ENCODE assay signal across 22 cellular contexts in the genomic region with DNA sequence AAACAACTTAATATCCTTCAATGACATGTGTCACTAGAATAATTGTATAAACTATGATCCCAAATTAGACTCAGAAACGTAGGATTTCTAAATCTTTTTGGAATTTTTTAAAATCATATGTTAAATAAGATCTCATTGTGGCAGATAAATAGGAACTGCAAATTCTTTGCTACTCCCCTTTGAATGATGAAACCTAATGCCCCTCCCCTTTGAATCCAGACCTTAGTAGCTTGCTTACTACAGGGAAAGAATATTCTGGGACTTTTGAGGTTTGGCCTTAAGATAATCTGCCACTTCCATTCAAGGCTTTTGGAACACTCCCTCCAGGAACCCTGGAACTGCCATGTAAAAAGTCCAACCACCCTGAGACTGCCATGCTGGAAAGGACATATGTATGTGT. TPM values are rescaled to one million over a fixed set of nuclear protein-coding genes. Genes with fewer than 3 reads are reported as not detected.
DNase-seq lines count a peak whose midpoint lies in the region; ATAC-seq, FAIRE-seq and TF ChIP-seq lines count a peak whose summit lies in the region.
"Had no signal": no experiment of that assay in that cellular context is flagged by ENCODE, and none has a peak within 500 bp of the region (broad histone marks: within the 10 kb centered on the region; RNA-seq: fewer than 3 reads in every experiment).

No MANE protein-coding gene starts in this region.

- peak overlapping the region; percentile 57; the same call in 1 of the 2 replicates for H3K4me2 ChIP-seq in K562 (ENCODE audit: insufficient read depth, low read length)
- H3K4me2 ChIP-seq: BLaER1 had no signal

- H3K36me3 Mint-ChIP-seq in HFFc6 (ENCODE audit: low read depth) = peaks cover 26% of the 10 kb centered on the region
- no peaks in the 10 kb centered on the region for H3K36me3 Mint-ChIP-seq in glutamatergic neuron (ENCODE audit: unreplicated experiment)
- peaks cover 26 to 55% of the 10 kb centered on the region in 2 donors for H3K36me3 Mint-ChIP-seq in stimulated activated naive B cell treated with anti-CD40 and anti-IgM and Interleukin-4, amounts not matched to agents 10 μg/mL and 1 μg/mL and 100 μg/mL, for 72 hours

- WGBS in K562 (ENCODE audit: insufficient coverage, low coverage, missing lambda C conversion rate) = 32% methylated on average over 1 of the region's 1 CpG
- 71% methylated on average over 1 of the region's 1 CpG for WGBS in prostate gland

- H3K27me3 ChIP-seq in K562 (ENCODE audit: control insufficient read depth in 2 of 2, insufficient read depth in 2 of 2, low read length in 2 of 2) (no peaks in the 10 kb centered on the region), prostate gland (replicated peaks; ENCODE audit: insufficient read depth) (no peaks in the 10 kb centered on the region)
- H3K27me3 ChIP-seq: BLaER1, SJSA1 had no signal

- H3K27ac Mint-ChIP-seq in HFFc6 = peak overlapping the region; percentile 67; the same call in 1 of the 2 replicates
- H3K27ac Mint-ChIP-seq in glutamatergic neuron (ENCODE audit: unreplicated experiment) = no peak overlapping the region
- peak overlapping the region; percentile 37 for H3K27ac Mint-ChIP-seq in stimulated activated naive B cell treated with anti-CD40 and anti-IgM and Interleukin-4, amounts not matched to agents 10 μg/mL and 1 μg/mL and 100 μg/mL, for 72 hours
- H3K27ac Mint-ChIP-seq: activated T-helper 17 cell treated with anti-CD3 and anti-CD28 coated beads, Interleukin-2, amount 50 U/mL, for 72 hours; stimulated activated effector memory CD8-positive, alpha-beta T cell treated with anti-CD3 and anti-CD28 coated beads, Interleukin-12 subunit alpha, Interleukin-12 subunit beta, amount 100 ng/mL, for 72 hours had no signal

- POLR2A ChIA-PET in K562 (lab: Yijun Ruan, JAX) = interaction anchor here (0.7 to 2.4 kb wide), 9 partner anchors 8 to 533 kb away, joined by 3 to 14 read pairs (median 4); a partner anchor contains a TSS

- peaks cover 21% of the 10 kb centered on the region for H3K4me1 Mint-ChIP-seq in HFFc6 (ENCODE audit: low read depth)
- peaks cover 28% of the 10 kb centered on the region for H3K4me1 Mint-ChIP-seq in glutamatergic neuron (ENCODE audit: low read depth, unreplicated experiment)
- H3K4me1 Mint-ChIP-seq in stimulated activated naive B cell treated with anti-CD40 and anti-IgM and Interleukin-4, amounts not matched to agents 10 μg/mL and 1 μg/mL and 100 μg/mL, for 72 hours = peaks cover 11 to 41% of the 10 kb centered on the region in 2 donors

- H3K27ac ChIP-seq in K562 (ENCODE audit: extremely low read depth, low read depth, low read length) = peak overlapping the region; percentile 69
- no peak overlapping the region for H3K27ac ChIP-seq in prostate gland
- H3K27ac ChIP-seq: BLaER1, SJSA1 had no signal

- no TSS peak for BruUV-seq in K562 (replicated peaks; lab: Mats Ljungman, UMichigan)

- ATAC-seq in K562 = peak; percentile 66
- ATAC-seq in stimulated activated naive B cell treated with anti-CD40 and anti-IgM and Interleukin-4, amounts not matched to agents 10 μg/mL and 1 μg/mL and 100 μg/mL, for 72 hours (replicated peaks) = no peak
- ATAC-seq: activated T-helper 17 cell treated with anti-CD3 and anti-CD28 coated beads, Interleukin-2, amount 50 U/mL, for 72 hours; left cardiac atrium; stimulated activated effector memory CD8-positive, alpha-beta T cell treated with anti-CD3 and anti-CD28 coated beads, Interleukin-12 subunit alpha, Interleukin-12 subunit beta, amount 100 ng/mL, for 72 hours had no signal

- H3K4me1 ChIP-seq in K562 (replicated peaks in 1 of 2; ENCODE audit: control insufficient read depth in 2 of 2, insufficient read depth in 2 of 2, low read length in 2 of 2) (peaks cover 0 to 20% of the 10 kb centered on the region in 2 experiments; a peak in 2 of 5 replicates), prostate gland (replicated peaks) (peaks cover 14% of the 10 kb centered on the region)
- H3K4me1 ChIP-seq: SJSA1 had no signal

- CTCF ChIA-PET in K562 (lab: Yijun Ruan, JAX; ENCODE audit: low intra/inter-chr PET ratio) = no interaction called here

- H3K4me3 ChIP-seq in K562 (no peak overlapping the region), prostate gland (no peak overlapping the region)
- H3K4me3 ChIP-seq: BLaER1, SJSA1 had no signal

- in situ Hi-C loops in K562 (cut with MboI) = no loop called here

- H3K27me3 Mint-ChIP-seq in HFFc6 (ENCODE audit: insufficient read depth) = peaks cover 3% of the 10 kb centered on the region; the same call in 1 of the 2 replicates
- H3K27me3 Mint-ChIP-seq in glutamatergic neuron (ENCODE audit: unreplicated experiment) = peaks cover 2% of the 10 kb centered on the region
- H3K27me3 Mint-ChIP-seq in stimulated activated naive B cell treated with anti-CD40 and anti-IgM and Interleukin-4, amounts not matched to agents 10 μg/mL and 1 μg/mL and 100 μg/mL, for 72 hours = no peaks in the 10 kb centered on the region
- H3K27me3 Mint-ChIP-seq: activated T-helper 17 cell treated with anti-CD3 and anti-CD28 coated beads, Interleukin-2, amount 50 U/mL, for 72 hours had no signal

- DNase-seq in HFFc6 (no peak), K562 (ENCODE audit: extremely low read depth in 1 of 4, low spot score in 3 of 4) (peak in 1 of 4 experiments; percentile 9), glutamatergic neuron (no peak), prostate gland (ENCODE audit: low spot score) (no peak), SW480 (ENCODE audit: low spot score) (no peak), COLO668 (lab: John Stamatoyannopoulos, UW; ENCODE audit: unreplicated experiment) (no peak), iPS-NIHi11 (ENCODE audit: low spot score) (no peak)
- no peak for DNase-seq in stimulated activated naive B cell treated with anti-CD40 and anti-IgM and Interleukin-4, amounts not matched to agents 10 μg/mL and 1 μg/mL and 100 μg/mL, for 72 hours
- DNase-seq: activated CD4-positive, CD25-positive, alpha-beta regulatory T cell; amygdala; caudate nucleus; effector CD4-positive, alpha-beta T cell; left cardiac atrium; NCI-H1092 treated with DMSO at 0.1 percent for 48 hours; NCI-H748 treated with DMSO at 0.1 percent for 48 hours; retina; stimulated activated CD4-positive, alpha-beta T cell treated with anti-CD3 and anti-CD28 coated beads, Interleukin-15, amount 100 ng/mL, for 24 hours had no signal

- intact Hi-C loops in K562 (cut with micrococcal nuclease) (no loop called here), prostate gland (cut with DNase I) (no loop called here)

- peaks cover 28% of the 10 kb centered on the region for H3K79me2 ChIP-seq in K562 (ENCODE audit: control insufficient read depth, insufficient read depth, low read length)

- peak; percentile 44 for FAIRE-seq in K562 (lab: Jason Lieb, UNC)

- H3K4me3 Mint-ChIP-seq in HFFc6 (no peak overlapping the region), glutamatergic neuron (ENCODE audit: unreplicated experiment) (peak overlapping the region; percentile 12)
- H3K4me3 Mint-ChIP-seq in stimulated activated naive B cell treated with anti-CD40 and anti-IgM and Interleukin-4, amounts not matched to agents 10 μg/mL and 1 μg/mL and 100 μg/mL, for 72 hours = no peak overlapping the region
- H3K4me3 Mint-ChIP-seq: activated T-helper 17 cell treated with anti-CD3 and anti-CD28 coated beads, Interleukin-2, amount 50 U/mL, for 72 hours; stimulated activated effector memory CD8-positive, alpha-beta T cell treated with anti-CD3 and anti-CD28 coated beads, Interleukin-12 subunit alpha, Interleukin-12 subunit beta, amount 100 ng/mL, for 72 hours had no signal

- H3K36me3 ChIP-seq in K562 (ENCODE audit: control insufficient read depth, insufficient read depth, low read length) = peaks cover 54% of the 10 kb centered on the region
- H3K36me3 ChIP-seq in prostate gland = no peaks in the 10 kb centered on the region

- TF ChIP-seq POLR2A in K562 (conservative IDR thresholded peaks at IDR 0.05) (no peak), prostate gland (IDR thresholded peaks at IDR 0.05) (no peak)

- H3K9ac ChIP-seq in K562 (ENCODE audit: insufficient read depth in 1 of 2, low read depth in 2 of 2, low read length in 2 of 2) = 0 out of 4 replicates have a peak overlapping the region, but pooled peaks of 1 of the 2 experiments have one; percentile 28
- H3K9ac ChIP-seq: BLaER1 had no signal

- H4K20me1 ChIP-seq in K562 (replicated peaks; ENCODE audit: control insufficient read depth, insufficient read depth, low read length) = no peaks in the 10 kb centered on the region

- H3K9me1 ChIP-seq in K562 (ENCODE audit: control insufficient read depth, insufficient read depth, low read length) = no peaks in the 10 kb centered on the region

- no peak for TF ChIP-seq RAD21 in K562 (CRISPR knock-in tag; conservative IDR thresholded peaks at IDR 0.05 in 1 of 2, IDR thresholded peaks at IDR 0.05 in 1 of 2)

- no peaks in the 10 kb centered on the region for H3K9me3 Mint-ChIP-seq in HFFc6
- peaks cover 3% of the 10 kb centered on the region for H3K9me3 Mint-ChIP-seq in glutamatergic neuron (ENCODE audit: unreplicated experiment)
- H3K9me3 Mint-ChIP-seq in stimulated activated naive B cell treated with anti-CD40 and anti-IgM and Interleukin-4, amounts not matched to agents 10 μg/mL and 1 μg/mL and 100 μg/mL, for 72 hours = no peaks in the 10 kb centered on the region
- H3K9me3 Mint-ChIP-seq: activated T-helper 17 cell treated with anti-CD3 and anti-CD28 coated beads, Interleukin-2, amount 50 U/mL, for 72 hours; stimulated activated effector memory CD8-positive, alpha-beta T cell treated with anti-CD3 and anti-CD28 coated beads, Interleukin-12 subunit alpha, Interleukin-12 subunit beta, amount 100 ng/mL, for 72 hours had no signal

- no peak for TF ChIP-seq EP300 in K562 (IDR thresholded peaks at IDR 0.05; ENCODE audit: low read length)

- H3K9me3 ChIP-seq in K562 (replicated peaks; ENCODE audit: control insufficient read depth, insufficient read depth, low read depth, low read length) = no peaks in the 10 kb centered on the region
- H3K9me3 ChIP-seq in prostate gland = no peaks in the 10 kb centered on the region
- H3K9me3 ChIP-seq: BLaER1, SJSA1 had no signal

- TF ChIP-seq CTCF in HFFc6 (IDR thresholded peaks at IDR 0.05) (no peak), K562 (IDR thresholded peaks at IDR 0.05 in 2 of 3, conservative IDR thresholded peaks at IDR 0.05 in 1 of 3; ENCODE audit: insufficient read depth in 2 of 3, low read depth in 1 of 3, low read length in 3 of 3) (no peak), glutamatergic neuron (IDR thresholded peaks at IDR 0.05; ENCODE audit: partially characterized antibody, unreplicated experiment) (no peak), prostate gland (IDR thresholded peaks at IDR 0.05) (no peak)

- H2AFZ ChIP-seq in K562 (ENCODE audit: low read depth, low read length) = 0 out of 2 replicates have a peak overlapping the region, but pooled peaks have one; percentile 58

RNA-seq across cellular contexts. Expression of a gene that starts 7.2 kb away (rescaled TPM):
- 10 to 100 TPM; 27.3 to 33.6 (median 30.7) TPM for total RNA-seq in HFFc6 (2021; fragmentation: NEBNext Ultra II Directional; extraction: Animal tissue kit (Norgen Biotek cat#: 25700))
- 36.5 and 52.5 TPM in 2 replicates for total RNA-seq in K562 (2011; cell fraction: chromatin; rRNA removed; ENCODE audit: low replicate concordance)
- total RNA-seq in K562 (2011; cell fraction: nucleolus; rRNA removed) = 30.2 and 34.3 TPM in 2 replicates
- 41.6 and 42.5 TPM in 2 replicates for total RNA-seq in K562 (2011; cell fraction: nucleoplasm; rRNA removed)
- 29.0 and 46.5 TPM in 2 replicates for total RNA-seq in K562 (2014; rRNA removed)
- 31.8 and 32.9 TPM in 2 replicates for total RNA-seq in K562 (2014; rRNA removed; fragmentation: Illumina TruSeq; extraction: Trizol)
- total RNA-seq in K562 (2015; rRNA removed; fragmentation: Illumina TruSeq; extraction: Trizol) = 27.3 and 28.6 TPM in 2 replicates
- 37.9 and 38.2 TPM in 2 replicates for total RNA-seq in K562 (2021)
- polyA plus RNA-seq in K562 (2011; rRNA removed) = 41.3 and 60.1 TPM in 2 replicates
- 10.1 and 18.1 TPM in 2 replicates for polyA plus RNA-seq in K562 (2011; cell fraction: cytosol; rRNA removed)
- 28.7 and 29.2 TPM in 2 replicates for polyA plus RNA-seq in K562 (2011; cell fraction: nucleus; rRNA removed)
- 43.5 and 47.6 TPM in 2 replicates for polyA plus RNA-seq in K562 (2012)
- 53.6 and 56.8 TPM in 2 replicates for polyA plus RNA-seq in K562 (2014; fragmentation: Illumina TruSeq; extraction: Trizol)
- polyA plus RNA-seq in K562 (2014; fragmentation: Nextera tagmentation; extraction: Ambion mirVana) = 10 to 100 TPM; 27.7 to 28.7 TPM
- polyA plus RNA-seq in K562 (2014; rRNA removed) = 53.0 and 56.5 TPM in 2 replicates
- 29.1 and 37.8 TPM in 2 replicates for polyA minus RNA-seq in K562 (2011; rRNA and poly(A)+ RNA removed)
- polyA minus RNA-seq in K562 (2011; cell fraction: cytosol; rRNA and poly(A)+ RNA removed) = 12.4 and 13.6 TPM in 2 replicates
- polyA minus RNA-seq in K562 (2011; cell fraction: nucleus; rRNA and poly(A)+ RNA removed) = 31.9 and 71.3 TPM in 2 replicates
- total RNA-seq in glutamatergic neuron (ENCODE audit: unreplicated experiment) = 56.9 TPM
- total RNA-seq in prostate gland = 100 to 1,000 TPM in 1 of 2 donors, 10 to 100 TPM in 1; 46.1 to 126 TPM

RNA-seq across cellular contexts. Expression of a gene that starts 7.3 kb away (rescaled TPM):
- 10 to 100 TPM; 18.7 to 21.9 (median 19.8) TPM for total RNA-seq in HFFc6 (2021; fragmentation: NEBNext Ultra II Directional; extraction: Animal tissue kit (Norgen Biotek cat#: 25700))
- total RNA-seq in K562 (2011; cell fraction: chromatin; rRNA removed; ENCODE audit: low replicate concordance) = 4.4 and 16.0 TPM in 2 replicates
- 4.3 TPM in 2 replicates for total RNA-seq in K562 (2011; cell fraction: nucleolus; rRNA removed)
- total RNA-seq in K562 (2011; cell fraction: nucleoplasm; rRNA removed) = 6.1 and 11.8 TPM in 2 replicates
- total RNA-seq in K562 (2014; rRNA removed) (14.1 and 20.9 TPM in 2 replicates), K562 (2014; rRNA removed; fragmentation: Illumina TruSeq; extraction: Trizol) (65.7 and 75.7 TPM in 2 replicates), K562 (2015; rRNA removed; fragmentation: Illumina TruSeq; extraction: Trizol) (46.3 and 49.2 TPM in 2 replicates), K562 (2021) (57.9 and 58.1 TPM in 2 replicates), glutamatergic neuron (ENCODE audit: unreplicated experiment) (25.3 TPM), prostate gland (10 to 100 TPM in 1 of 2 donors, 1 to 10 TPM in 1; 8.8 to 15.9 TPM)
- polyA plus RNA-seq in K562 (2011; rRNA removed) (99.7 and 129 TPM in 2 replicates), K562 (2014; fragmentation: Illumina TruSeq; extraction: Trizol) (72.2 and 82.8 TPM in 2 replicates), K562 (2014; fragmentation: Nextera tagmentation; extraction: Ambion mirVana) (100 to 1,000 TPM; 106 to 127 TPM), K562 (2014; rRNA removed) (37.6 and 40.4 TPM in 2 replicates)
- polyA plus RNA-seq in K562 (2011; cell fraction: cytosol; rRNA removed) = 24.7 and 40.8 TPM in 2 replicates
- polyA plus RNA-seq in K562 (2011; cell fraction: nucleus; rRNA removed) = 11.4 and 19.8 TPM in 2 replicates
- 54.7 and 56.0 TPM in 2 replicates for polyA plus RNA-seq in K562 (2012)
- 48.9 and 54.5 TPM in 2 replicates for polyA minus RNA-seq in K562 (2011; rRNA and poly(A)+ RNA removed)
- 13.7 and 18.1 TPM in 2 replicates for polyA minus RNA-seq in K562 (2011; cell fraction: cytosol; rRNA and poly(A)+ RNA removed)
- polyA minus RNA-seq in K562 (2011; cell fraction: nucleus; rRNA and poly(A)+ RNA removed) = 3.6 and 6.2 TPM in 2 replicates

RNA-seq across cellular contexts. Expression of a gene that starts 13.6 kb away (rescaled TPM):
- total RNA-seq in HFFc6 (2021; fragmentation: NEBNext Ultra II Directional; extraction: Animal tissue kit (Norgen Biotek cat#: 25700)) = under 1 TPM in 1 of 6 experiments, not detected in 5; 0.05 TPM
- total RNA-seq in K562 (2011; cell fraction: chromatin; rRNA removed; ENCODE audit: low replicate concordance) = not detected in 2 replicates
- total RNA-seq in K562 (2011; cell fraction: nucleolus; rRNA removed) = not detected in 2 replicates
- total RNA-seq in K562 (2011; cell fraction: nucleoplasm; rRNA removed) = not detected in 2 replicates
- total RNA-seq in K562 (2014; rRNA removed) = not detected in 2 replicates
- total RNA-seq in K562 (2014; rRNA removed; fragmentation: Illumina TruSeq; extraction: Trizol) = not detected in 2 replicates
- not detected in 2 replicates for total RNA-seq in K562 (2015; rRNA removed; fragmentation: Illumina TruSeq; extraction: Trizol)
- not detected in 2 replicates for total RNA-seq in K562 (2021)
- not detected in 2 replicates for polyA plus RNA-seq in K562 (2011; rRNA removed)
- not detected in 2 replicates for polyA plus RNA-seq in K562 (2011; cell fraction: cytosol; rRNA removed)
- not detected in 2 replicates for polyA plus RNA-seq in K562 (2011; cell fraction: nucleus; rRNA removed)
- 0.01 TPM in 2 replicates for polyA plus RNA-seq in K562 (2012)
- 0.01 TPM in 1 of 2 replicates, not detected in the other for polyA plus RNA-seq in K562 (2014; fragmentation: Illumina TruSeq; extraction: Trizol)
- polyA plus RNA-seq in K562 (2014; fragmentation: Nextera tagmentation; extraction: Ambion mirVana) = not detected
- 0.03 TPM in 1 of 2 replicates, not detected in the other for polyA plus RNA-seq in K562 (2014; rRNA removed)
- polyA minus RNA-seq in K562 (2011; rRNA and poly(A)+ RNA removed) = not detected in 2 replicates
- polyA minus RNA-seq in K562 (2011; cell fraction: cytosol; rRNA and poly(A)+ RNA removed) = not detected in 2 replicates
- not detected in 2 replicates for polyA minus RNA-seq in K562 (2011; cell fraction: nucleus; rRNA and poly(A)+ RNA removed)
- total RNA-seq in glutamatergic neuron (ENCODE audit: unreplicated experiment) = 1.8 TPM
- total RNA-seq in prostate gland = 1 to 10 TPM in 1 of 2 donors, under 1 TPM in 1; 0.09 to 1.1 TPM
- total RNA-seq: SJSA1; T-helper 2 cell treated with Interferon-gamma antibody and Interleukin-4, amounts not matched to agents 100 ng/mL and 5 ng/mL, for 36 hours had no signal

RNA-seq across cellular contexts. Expression of a gene that starts 59.4 kb away (rescaled TPM):
- total RNA-seq in HFFc6 (2021; fragmentation: NEBNext Ultra II Directional; extraction: Animal tissue kit (Norgen Biotek cat#: 25700)) = 100 to 1,000 TPM; 105 to 120 (median 115) TPM
- total RNA-seq in K562 (2011; cell fraction: chromatin; rRNA removed; ENCODE audit: low replicate concordance) = 43.5 and 83.8 TPM in 2 replicates
- 36.7 and 38.0 TPM in 2 replicates for total RNA-seq in K562 (2011; cell fraction: nucleolus; rRNA removed)
- total RNA-seq in K562 (2011; cell fraction: nucleoplasm; rRNA removed) = 66.0 and 93.1 TPM in 2 replicates
- total RNA-seq in K562 (2014; rRNA removed) = 48.5 and 52.9 TPM in 2 replicates
- 110 and 124 TPM in 2 replicates for total RNA-seq in K562 (2014; rRNA removed; fragmentation: Illumina TruSeq; extraction: Trizol)
- total RNA-seq in K562 (2015; rRNA removed; fragmentation: Illumina TruSeq; extraction: Trizol) = 111 and 113 TPM in 2 replicates
- 113 and 117 TPM in 2 replicates for total RNA-seq in K562 (2021)
- 76.7 and 105 TPM in 2 replicates for polyA plus RNA-seq in K562 (2011; rRNA removed)
- 37.7 and 38.4 TPM in 2 replicates for polyA plus RNA-seq in K562 (2011; cell fraction: cytosol; rRNA removed)
- 55.2 and 65.3 TPM in 2 replicates for polyA plus RNA-seq in K562 (2011; cell fraction: nucleus; rRNA removed)
- polyA plus RNA-seq in K562 (2012) = 55.2 and 66.1 TPM in 2 replicates
- 86.2 and 111 TPM in 2 replicates for polyA plus RNA-seq in K562 (2014; fragmentation: Illumina TruSeq; extraction: Trizol)
- 100 to 1,000 TPM; 355 to 579 TPM for polyA plus RNA-seq in K562 (2014; fragmentation: Nextera tagmentation; extraction: Ambion mirVana)
- 56.8 and 65.6 TPM in 2 replicates for polyA plus RNA-seq in K562 (2014; rRNA removed)
- 117 and 150 TPM in 2 replicates for polyA minus RNA-seq in K562 (2011; rRNA and poly(A)+ RNA removed)
- polyA minus RNA-seq in K562 (2011; cell fraction: cytosol; rRNA and poly(A)+ RNA removed) = 41.9 and 92.5 TPM in 2 replicates
- 37.2 and 54.4 TPM in 2 replicates for polyA minus RNA-seq in K562 (2011; cell fraction: nucleus; rRNA and poly(A)+ RNA removed)
- total RNA-seq in glutamatergic neuron (ENCODE audit: unreplicated experiment) = 155 TPM
- 100 to 1,000 TPM in 1 of 2 donors, 10 to 100 TPM in 1; 95.1 to 115 TPM for total RNA-seq in prostate gland
